In genomic region chr21:45000637-45001133, GRCh38 we compare ENCODE assay signal across 16 cellular contexts.
DNase-seq lines count a peak whose midpoint lies in the region; ATAC-seq and TF ChIP-seq lines count a peak whose summit lies in the region.
"Had no signal": no experiment of that assay in that cellular context is flagged by ENCODE, and none has a peak within 500 bp of the region (broad histone marks: within the 10 kb centered on the region; RNA-seq: fewer than 3 reads in every experiment).

No MANE protein-coding gene starts in this region.

- H3K36me3 ChIP-seq in ACC112 (ENCODE audit: insufficient read depth, low read length) (no peaks in the 10 kb centered on the region), rectal smooth muscle tissue (ENCODE audit: control insufficient read depth, insufficient read depth, low read length) (no peaks in the 10 kb centered on the region)
- H3K36me3 ChIP-seq: heart left ventricle, SJSA1 had no signal

- peak overlapping the region; percentile 57 for H3K4me3 ChIP-seq in ACC112 (ENCODE audit: low read depth, low read length)
- H3K4me3 ChIP-seq in rectal smooth muscle tissue (ENCODE audit: low read length) = no peak overlapping the region
- H3K4me3 ChIP-seq: K562, SJSA1 had no signal

- DNase-seq in RWPE1 (ENCODE audit: low spot score) (no peak), fibroblast of gingiva (ENCODE audit: low read depth) (peak; percentile 54), activated gamma-delta T cell (lab: John Stamatoyannopoulos, UW) (no peak), KBM-7 (no peak), Kasumi-1 (lab: John Stamatoyannopoulos, UW) (no peak)
- DNase-seq: activated B cell treated with CpG ODN at 0.5 μM for 24 hours; activated naive CD8-positive, alpha-beta T cell treated with anti-CD3 and anti-CD28 coated beads, Interleukin-2, amount 10 ng/mL, durations not matched to agents 7 days and 5 days; CD8-positive, alpha-beta T cell; NCI-H1048; NCI-H526 had no signal

- H3K4me1 ChIP-seq in ACC112 (ENCODE audit: control insufficient read depth, insufficient read depth, low read length, unreplicated experiment) = peaks cover 10% of the 10 kb centered on the region
- peaks cover 26% of the 10 kb centered on the region for H3K4me1 ChIP-seq in rectal smooth muscle tissue (ENCODE audit: control insufficient read depth, insufficient read depth, low read length)

- no peak for TF ChIP-seq CTCF in RWPE1 (conservative IDR thresholded peaks at IDR 0.05; ENCODE audit: low read depth)

- in situ Hi-C loops in KBM-7 (cut with MboI; ENCODE audit: low pct_unique_long_range_greater_than_20kb, low sequenced_read_pairs) = no loop called here

- ATAC-seq in GM21447 (IDR thresholded peaks at IDR 0.05; ENCODE audit: unreplicated experiment) = no peak
- ATAC-seq: CD8-positive, alpha-beta T cell; K562 had no signal

- POLR2A ChIA-PET in RWPE1 (lab: Yijun Ruan, JAX; ENCODE audit: low non-redundant PET) = no interaction called here

- no peaks in the 10 kb centered on the region for H3K79me2 ChIP-seq in ACC112 (ENCODE audit: control insufficient read depth, insufficient read depth, low read length, unreplicated experiment)

- H3K27ac ChIP-seq in ACC112 (ENCODE audit: low read depth, low read length) = no peak overlapping the region
- H3K27ac ChIP-seq in RWPE1 = peak overlapping the region; percentile 42
- H3K27ac ChIP-seq in rectal smooth muscle tissue (ENCODE audit: low read depth, low read length) = peak overlapping the region; percentile 71
- H3K27ac ChIP-seq: SJSA1 had no signal

- H3K9ac ChIP-seq in rectal smooth muscle tissue (ENCODE audit: low read length) = no peak overlapping the region

- H2AFZ ChIP-seq in ACC112 (ENCODE audit: low read length, unreplicated experiment) = no peak overlapping the region

- CTCF ChIA-PET in RWPE1 (lab: Yijun Ruan, JAX) = no interaction called here

- no peaks in the 10 kb centered on the region for H3K27me3 ChIP-seq in ACC112 (ENCODE audit: insufficient read depth, low read length)
- no peaks in the 10 kb centered on the region for H3K27me3 ChIP-seq in rectal smooth muscle tissue (ENCODE audit: control insufficient read depth, insufficient read depth, low read length)
- H3K27me3 ChIP-seq: heart left ventricle, SJSA1 had no signal
